13 cellular contexts compared by ENCODE assay signal in genomic region chr3:105802073-105802706, GRCh38.
DNase-seq lines count a peak whose midpoint lies in the region; ATAC-seq, FAIRE-seq and TF ChIP-seq lines count a peak whose summit lies in the region.
"Had no signal": no experiment of that assay in that cellular context is flagged by ENCODE, and none has a peak within 500 bp of the region (broad histone marks: within the 10 kb centered on the region; RNA-seq: fewer than 3 reads in every experiment).

No MANE protein-coding gene starts in this region.

- H3K9ac ChIP-seq in keratinocyte (ENCODE audit: control insufficient read depth, extremely low read depth, insufficient read depth, low read length) (no peak overlapping the region), endodermal cell (ENCODE audit: extremely low read depth, low read length, poor library complexity, severe bottlenecking) (no peak overlapping the region)

- POLR2A ChIA-PET in activated CD8-positive, alpha-beta T cell treated with anti-CD3 and anti-CD28 coated beads for 36 hours (lab: Charles Lee) = interaction anchor here (0.7 to 1.8 kb wide), 5 partner anchors 9 to 66 kb away, joined by 3 to 5 read pairs (median 3); no protein-coding TSS in a partner anchor
- POLR2A ChIA-PET in HEK293T (lab: Yijun Ruan, JAX) = no interaction called here

- peak; percentile 58 for DNase-seq in D341Med (ENCODE audit: low spot score)
- DNase-seq in activated CD8-positive, alpha-beta T cell treated with anti-CD3 and anti-CD28 coated beads for 36 hours = no peak
- DNase-seq in keratinocyte (ENCODE audit: low read depth, low spot score) = no peak
- DNase-seq in NCI-H2171 treated with DMSO at 0.1 percent for 48 hours (lab: John Stamatoyannopoulos, UW) = no peak
- DNase-seq in endodermal cell = no peak
- DNase-seq in HEK293T (ENCODE audit: extremely low spot score) = no peak
- DNase-seq: effector memory CD4-positive, alpha-beta T cell had no signal

- FAIRE-seq in keratinocyte (lab: Jason Lieb, UNC) = peak; percentile 23
- FAIRE-seq: G401.6 had no signal

- H3K9me3 Mint-ChIP-seq in activated CD8-positive, alpha-beta T cell treated with anti-CD3 and anti-CD28 coated beads for 36 hours = peaks cover 7% of the 10 kb centered on the region
- no peaks in the 10 kb centered on the region for H3K9me3 Mint-ChIP-seq in endodermal cell

- H3K4me1 Mint-ChIP-seq in activated CD8-positive, alpha-beta T cell treated with anti-CD3 and anti-CD28 coated beads for 36 hours (ENCODE audit: low read depth) = peaks cover 83% of the 10 kb centered on the region
- peaks cover 35% of the 10 kb centered on the region for H3K4me1 Mint-ChIP-seq in endodermal cell

- H3K27ac ChIP-seq in keratinocyte (ENCODE audit: control insufficient read depth, insufficient read depth, low read length) = no peak overlapping the region
- no peak overlapping the region for H3K27ac ChIP-seq in endodermal cell (ENCODE audit: low read depth, low read length)
- H3K27ac ChIP-seq: C4-2B, HL-60, suprapubic skin had no signal

- H3K4me3 ChIP-seq in keratinocyte (ENCODE audit: control insufficient read depth in 2 of 3, extremely low read depth in 1 of 3, insufficient read depth in 2 of 3, low read depth in 1 of 3, low read length in 3 of 3) (no peak overlapping the region), endodermal cell (ENCODE audit: low read length) (no peak overlapping the region)
- H3K4me3 ChIP-seq: suprapubic skin had no signal

- peak overlapping the region; percentile 28 for H3K4me3 Mint-ChIP-seq in activated CD8-positive, alpha-beta T cell treated with anti-CD3 and anti-CD28 coated beads for 36 hours
- no peak overlapping the region for H3K4me3 Mint-ChIP-seq in endodermal cell
- H3K4me3 Mint-ChIP-seq: brain had no signal

- intact Hi-C loops in activated CD8-positive, alpha-beta T cell treated with anti-CD3 and anti-CD28 coated beads for 36 hours (cut with micrococcal nuclease) = no loop called here

- no peaks in the 10 kb centered on the region for H3K9me1 ChIP-seq in keratinocyte (ENCODE audit: control insufficient read depth, extremely low read depth, insufficient read depth, low read length)

- H3K9me3 ChIP-seq in keratinocyte (ENCODE audit: control insufficient read depth, low read depth, low read length) (no peaks in the 10 kb centered on the region), endodermal cell (ENCODE audit: control insufficient read depth, low read length) (no peaks in the 10 kb centered on the region)
- H3K9me3 ChIP-seq: suprapubic skin had no signal

- H3K27me3 ChIP-seq in keratinocyte (ENCODE audit: control insufficient read depth, extremely low read depth, insufficient read depth, low read length) = no peaks in the 10 kb centered on the region
- no peaks in the 10 kb centered on the region for H3K27me3 ChIP-seq in endodermal cell (ENCODE audit: control insufficient read depth, insufficient read depth, low read length, poor library complexity, severe bottlenecking)
- H3K27me3 ChIP-seq: suprapubic skin had no signal

- no peak for TF ChIP-seq CTCF in activated CD8-positive, alpha-beta T cell treated with anti-CD3 and anti-CD28 coated beads for 36 hours (IDR thresholded peaks at IDR 0.05)
- TF ChIP-seq CTCF in keratinocyte (optimal IDR thresholded peaks at IDR 0.05 in 1 of 3, IDR thresholded peaks at IDR 0.05 in 1 of 3, conservative IDR thresholded peaks at IDR 0.05 in 1 of 3; ENCODE audit: extremely low read depth in 1 of 3, insufficient read depth in 2 of 3, low read length in 3 of 3) (no peak), endodermal cell (conservative IDR thresholded peaks at IDR 0.05) (no peak)

- ATAC-seq in GM21723 (IDR thresholded peaks at IDR 0.05; ENCODE audit: unreplicated experiment) = peak; percentile 33
- no peak for ATAC-seq in activated CD8-positive, alpha-beta T cell treated with anti-CD3 and anti-CD28 coated beads for 36 hours

- H3K27me3 Mint-ChIP-seq in activated CD8-positive, alpha-beta T cell treated with anti-CD3 and anti-CD28 coated beads for 36 hours = no peaks in the 10 kb centered on the region
- H3K27me3 Mint-ChIP-seq in endodermal cell (ENCODE audit: insufficient read depth) = no peaks in the 10 kb centered on the region

- H3K4me1 ChIP-seq in keratinocyte (ENCODE audit: control insufficient read depth, extremely low read depth, insufficient read depth, low read length) (peaks cover 36% of the 10 kb centered on the region), endodermal cell (ENCODE audit: control insufficient read depth, insufficient read depth, low read length) (no peaks in the 10 kb centered on the region)

- H3K4me2 ChIP-seq in keratinocyte (ENCODE audit: control insufficient read depth, extremely low read depth, insufficient read depth, low read depth, low read length) = peak overlapping the region; percentile 63

- no peaks in the 10 kb centered on the region for H3K36me3 ChIP-seq in keratinocyte (ENCODE audit: control insufficient read depth in 2 of 2, extremely low read depth in 1 of 2, insufficient read depth in 2 of 2, low read length in 2 of 2)
- H3K36me3 ChIP-seq in endodermal cell (ENCODE audit: control insufficient read depth, insufficient read depth, low read length) = no peaks in the 10 kb centered on the region
- H3K36me3 ChIP-seq: suprapubic skin had no signal

- no peak overlapping the region for H2AFZ ChIP-seq in keratinocyte (ENCODE audit: control insufficient read depth, low read length)

- no peaks in the 10 kb centered on the region for H3K79me2 ChIP-seq in keratinocyte (ENCODE audit: control insufficient read depth, insufficient read depth, low read length)

- dilution Hi-C loops in keratinocyte (cut with MboI; ENCODE audit: extremely low pct_ligation_motif_present, low sequenced_read_pairs) = no loop called here

- peak overlapping the region; percentile 90 for H3K27ac Mint-ChIP-seq in activated CD8-positive, alpha-beta T cell treated with anti-CD3 and anti-CD28 coated beads for 36 hours
- H3K27ac Mint-ChIP-seq in endodermal cell = no peak overlapping the region

- CTCF ChIA-PET in activated CD8-positive, alpha-beta T cell treated with anti-CD3 and anti-CD28 coated beads for 36 hours (lab: Charles Lee) = interaction anchor here (1.6 kb wide), 2 partner anchors 14 to 21 kb away, joined by 5 read pairs; no protein-coding TSS in a partner anchor
- CTCF ChIA-PET in HEK293T (lab: Yijun Ruan, JAX) = no interaction called here

- WGBS in endodermal cell (ENCODE audit: insufficient coverage in 1 of 2, insufficient read length in 1 of 2), 2 experiments = 93 to 95% methylated on average over 3 to 5 of the region's 5 CpGs

- H3K36me3 Mint-ChIP-seq in activated CD8-positive, alpha-beta T cell treated with anti-CD3 and anti-CD28 coated beads for 36 hours (ENCODE audit: low read depth) = peaks cover 61% of the 10 kb centered on the region
- H3K36me3 Mint-ChIP-seq in endodermal cell (ENCODE audit: low read depth) = peaks cover 7% of the 10 kb centered on the region

- no peaks in the 10 kb centered on the region for H4K20me1 ChIP-seq in keratinocyte (ENCODE audit: control insufficient read depth, extremely low read depth, insufficient read depth, low read length)

TF ChIP-seq in HEK293T, 16 proteins besides CTCF, POLR2A, EP300 and RAD21:
- TF ChIP-seq TARDBP (IDR thresholded peaks at IDR 0.05) = no peak
- TF ChIP-seq HDGF (IDR thresholded peaks at IDR 0.05; ENCODE audit: borderline replicate concordance) = no peak
- no peak for TF ChIP-seq L3MBTL2 (conservative IDR thresholded peaks at IDR 0.05)
- no peak for TF ChIP-seq BHLHE40 (IDR thresholded peaks at IDR 0.05; ENCODE audit: borderline replicate concordance)
- no peak for TF ChIP-seq LEF1 (IDR thresholded peaks at IDR 0.05; ENCODE audit: borderline replicate concordance)
- TF ChIP-seq FOXK2 (IDR thresholded peaks at IDR 0.05) = no peak
- TF ChIP-seq CTBP1 (IDR thresholded peaks at IDR 0.05; ENCODE audit: borderline replicate concordance) = no peak
- TF ChIP-seq FOXA1 (IDR thresholded peaks at IDR 0.05) = no peak
- TF ChIP-seq FOXM1 (IDR thresholded peaks at IDR 0.05; ENCODE audit: borderline replicate concordance) = no peak
- no peak for TF ChIP-seq SP1 (IDR thresholded peaks at IDR 0.05)
- no peak for TF ChIP-seq SUZ12 (IDR thresholded peaks at IDR 0.05)
- no peak for TF ChIP-seq ZNF384 (IDR thresholded peaks at IDR 0.05)
- TF ChIP-seq ARNT (IDR thresholded peaks at IDR 0.05) = no peak
- no peak for TF ChIP-seq NFRKB (IDR thresholded peaks at IDR 0.05)
- no peak for TF ChIP-seq ELF4 (IDR thresholded peaks at IDR 0.05)
- TF ChIP-seq, protein P1, sequence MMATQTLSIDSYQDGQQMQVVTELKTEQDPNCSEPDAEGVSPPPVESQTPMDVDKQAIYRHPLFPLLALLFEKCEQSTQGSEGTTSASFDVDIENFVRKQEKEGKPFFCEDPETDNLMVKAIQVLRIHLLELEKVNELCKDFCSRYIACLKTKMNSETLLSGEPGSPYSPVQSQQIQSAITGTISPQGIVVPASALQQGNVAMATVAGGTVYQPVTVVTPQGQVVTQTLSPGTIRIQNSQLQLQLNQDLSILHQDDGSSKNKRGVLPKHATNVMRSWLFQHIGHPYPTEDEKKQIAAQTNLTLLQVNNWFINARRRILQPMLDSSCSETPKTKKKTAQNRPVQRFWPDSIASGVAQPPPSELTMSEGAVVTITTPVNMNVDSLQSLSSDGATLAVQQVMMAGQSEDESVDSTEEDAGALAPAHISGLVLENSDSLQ (IDR thresholded peaks at IDR 0.05) = no peak
